Comparison of ENCODE assay signal across 28 cellular contexts in genomic region chr16:7629571-7629970, GRCh38.
"Had no signal": no experiment of that assay in that cellular context is flagged by ENCODE, and none has a peak within 500 bp of the region (broad histone marks: within the 10 kb centered on the region; RNA-seq: fewer than 3 reads in every experiment).

No MANE protein-coding gene starts in this region.

- H3K4me3 Mint-ChIP-seq: naive thymus-derived CD8-positive, alpha-beta T cell; natural killer cell treated with Interleukin-12 subunit alpha and Interleukin-12 subunit beta and Interleukin-15 and Interleukin-18, amount 100 ng/mL, for 72 hours; nephron progenitor cell; neural crest cell; stimulated activated memory B cell treated with anti-CD40 and anti-IgM and Interleukin-4, amounts not matched to agents 10 μg/mL and 1 μg/mL and 100 μg/mL, for 72 hours; stimulated activated naive CD8-positive, alpha-beta T cell treated with anti-CD3 and anti-CD28 coated beads, Interleukin-15, amount 100 ng/mL, for 72 hours had no signal

- H3K27ac ChIP-seq: neutrophil, pancreas, prostate gland, skin epidermis, spleen, suprapubic skin, testis, tibial artery, transverse colon, upper lobe of left lung, vagina had no signal

- H3K4me1 Mint-ChIP-seq: naive B cell; naive thymus-derived CD8-positive, alpha-beta T cell; neural crest cell; stimulated activated memory B cell treated with anti-CD40 and anti-IgM and Interleukin-4, amounts not matched to agents 10 μg/mL and 1 μg/mL and 100 μg/mL, for 72 hours; stimulated activated naive CD8-positive, alpha-beta T cell treated with anti-CD3 and anti-CD28 coated beads, Interleukin-15, amount 100 ng/mL, for 72 hours had no signal

- DNase-seq: naive B cell; naive thymus-derived CD8-positive, alpha-beta T cell; nephron progenitor cell; pancreas; right cardiac atrium; spleen; stimulated activated CD4-positive, alpha-beta T cell treated with anti-CD3 and anti-CD28 coated beads, Interleukin-12 subunit alpha, Interleukin-12 subunit beta, amount 100 ng/mL, for 4 hours; stimulated activated CD4-positive, alpha-beta T cell treated with anti-CD3 and anti-CD28 coated beads, Interleukin-1b, Interleukin-23, amount 100 ng/mL, for 48 hours; stimulated activated CD4-positive, alpha-beta T cell treated with anti-CD3 and anti-CD28 coated beads, Interleukin-4, amount 100 ng/mL, for 1 hour; stimulated activated CD4-positive, alpha-beta T cell treated with anti-CD3 and anti-CD28 coated beads, Interleukin-4, amount 100 ng/mL, for 4 hours; stimulated activated CD8-positive, alpha-beta memory T cell treated with anti-CD3 and anti-CD28 coated beads, Interleukin-4, amount 100 ng/mL, for 48 hours; stimulated activated naive CD4-positive, alpha-beta T cell; stimulated activated naive CD8-positive, alpha-beta T cell treated with anti-CD3 and anti-CD28 coated beads, Interleukin-15, amount 100 ng/mL, for 72 hours; stimulated activated naive CD8-positive, alpha-beta T cell treated with anti-CD3 and anti-CD28 coated beads, Interleukin-15, Interleukin-2, amounts not matched to agents 100 U/mL and 50 U/mL, for 24 hours; substantia nigra; testis; tibial artery; transverse colon; upper lobe of left lung had no signal

- H3K9me3 Mint-ChIP-seq: nephron progenitor cell, neural crest cell had no signal

- H3K27ac Mint-ChIP-seq: naive B cell; naive thymus-derived CD8-positive, alpha-beta T cell; natural killer cell treated with Interleukin-12 subunit alpha and Interleukin-12 subunit beta and Interleukin-15 and Interleukin-18, amount 100 ng/mL, for 72 hours; nephron progenitor cell; stimulated activated memory B cell treated with anti-CD40 and anti-IgM and Interleukin-4, amounts not matched to agents 10 μg/mL and 1 μg/mL and 100 μg/mL, for 72 hours; stimulated activated naive CD8-positive, alpha-beta T cell treated with anti-CD3 and anti-CD28 coated beads, Interleukin-15, amount 100 ng/mL, for 72 hours had no signal

- H3K36me3 Mint-ChIP-seq: naive B cell; naive thymus-derived CD8-positive, alpha-beta T cell; natural killer cell treated with Interleukin-12 subunit alpha and Interleukin-12 subunit beta and Interleukin-15 and Interleukin-18, amount 100 ng/mL, for 72 hours; stimulated activated memory B cell treated with anti-CD40 and anti-IgM and Interleukin-4, amounts not matched to agents 10 μg/mL and 1 μg/mL and 100 μg/mL, for 72 hours had no signal

- H3K27me3 Mint-ChIP-seq: naive thymus-derived CD8-positive, alpha-beta T cell; natural killer cell treated with Interleukin-12 subunit alpha and Interleukin-12 subunit beta and Interleukin-15 and Interleukin-18, amount 100 ng/mL, for 72 hours; stimulated activated memory B cell treated with anti-CD40 and anti-IgM and Interleukin-4, amounts not matched to agents 10 μg/mL and 1 μg/mL and 100 μg/mL, for 72 hours; stimulated activated naive CD8-positive, alpha-beta T cell treated with anti-CD3 and anti-CD28 coated beads, Interleukin-15, amount 100 ng/mL, for 72 hours had no signal

- ATAC-seq: naive thymus-derived CD8-positive, alpha-beta T cell; natural killer cell treated with Interleukin-12 subunit alpha and Interleukin-12 subunit beta and Interleukin-15 and Interleukin-18, amount 100 ng/mL, for 72 hours; pancreas; right cardiac atrium; sciatic nerve; stimulated activated memory B cell treated with anti-CD40 and anti-IgM and Interleukin-4, amounts not matched to agents 10 μg/mL and 1 μg/mL and 100 μg/mL, for 72 hours; stimulated activated naive CD8-positive, alpha-beta T cell treated with anti-CD3 and anti-CD28 coated beads, Interleukin-15, amount 100 ng/mL, for 72 hours; stimulated activated naive CD8-positive, alpha-beta T cell treated with anti-CD3 and anti-CD28 coated beads, Interleukin-15, Interleukin-2, amounts not matched to agents 100 U/mL and 50 U/mL, for 24 hours had no signal
